In the genomic region with DNA sequence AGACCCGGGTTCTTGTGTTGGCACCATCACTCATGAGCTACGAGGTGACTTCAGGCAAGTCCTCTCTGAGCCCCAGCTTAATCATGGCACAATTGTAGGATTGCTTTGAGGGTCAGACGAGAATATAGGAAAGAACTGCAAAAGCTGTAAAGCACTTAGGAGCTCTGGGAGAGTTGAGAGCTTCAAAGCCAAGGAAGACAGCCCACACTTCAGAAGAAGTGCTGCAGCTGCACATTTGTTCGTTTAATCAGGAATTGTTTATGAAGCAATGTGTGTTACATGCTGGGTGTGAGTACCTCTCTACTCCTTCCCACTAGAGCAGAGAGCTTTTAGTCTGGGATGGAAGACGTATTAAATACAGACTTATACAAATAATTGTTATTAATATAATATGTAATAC, we compare ENCODE assay signal across 13 cellular contexts.
"Had no signal": no experiment of that assay in that cellular context is flagged by ENCODE, and none has a peak within 500 bp of the region (broad histone marks: within the 10 kb centered on the region; RNA-seq: fewer than 3 reads in every experiment).

No MANE protein-coding gene starts in this region.

- ATAC-seq: activated CD4-positive, CD25-positive, alpha-beta regulatory T cell treated with anti-CD3 and anti-CD28 coated beads, Interleukin-2, amount 50 U/mL, for 24 hours; activated CD8-positive, alpha-beta memory T cell treated with anti-CD3 and anti-CD28 coated beads, Interleukin-2, amount 10 ng/mL, durations not matched to agents 7 days and 5 days; esophagus mucosa; left colon; mucosa of descending colon had no signal

- H3K27ac Mint-ChIP-seq: activated CD8-positive, alpha-beta memory T cell treated with anti-CD3 and anti-CD28 coated beads, Interleukin-2, amount 10 ng/mL, durations not matched to agents 7 days and 5 days; activated naive CD8-positive, alpha-beta T cell treated with anti-CD3 and anti-CD28 coated beads for 36 hours; immature natural killer cell; stimulated activated naive CD8-positive, alpha-beta T cell treated with anti-CD3 and anti-CD28 coated beads, Interleukin-15, Interleukin-2, amounts not matched to agents 100 ng/mL and 50 ng/mL, for 24 hours had no signal

- H3K9me3 ChIP-seq: mucosa of descending colon, testis had no signal

- DNase-seq: activated CD4-positive, alpha-beta T cell treated with anti-CD3 and anti-CD28 coated beads, Interleukin-2, amount 50 U/mL, for 48 hours; activated CD8-positive, alpha-beta memory T cell treated with anti-CD3 and anti-CD28 coated beads, Interleukin-2, amount 10 ng/mL, durations not matched to agents 7 days and 5 days; activated naive CD8-positive, alpha-beta T cell treated with anti-CD3 and anti-CD28 coated beads for 36 hours; immature natural killer cell; left colon; mammary epithelial cell; mucosa of descending colon; SK-N-SH; stimulated activated CD4-positive, alpha-beta T cell treated with anti-CD3 and anti-CD28 coated beads, Interleukin-2, amount 100 ng/mL, for 48 hours; testis had no signal

- H3K4me2 ChIP-seq: SK-N-SH had no signal

- H3K9ac ChIP-seq: SK-N-SH had no signal

- H3K4me3 ChIP-seq: mucosa of descending colon, testis had no signal

- H3K9me3 Mint-ChIP-seq: immature natural killer cell had no signal

- H3K27me3 Mint-ChIP-seq: activated CD8-positive, alpha-beta memory T cell treated with anti-CD3 and anti-CD28 coated beads, Interleukin-2, amount 10 ng/mL, durations not matched to agents 7 days and 5 days; activated naive CD8-positive, alpha-beta T cell treated with anti-CD3 and anti-CD28 coated beads for 36 hours; stimulated activated naive CD8-positive, alpha-beta T cell treated with anti-CD3 and anti-CD28 coated beads, Interleukin-15, Interleukin-2, amounts not matched to agents 100 ng/mL and 50 ng/mL, for 24 hours had no signal

- H3K4me3 Mint-ChIP-seq: activated CD8-positive, alpha-beta memory T cell treated with anti-CD3 and anti-CD28 coated beads, Interleukin-2, amount 10 ng/mL, durations not matched to agents 7 days and 5 days; activated naive CD8-positive, alpha-beta T cell treated with anti-CD3 and anti-CD28 coated beads for 36 hours; immature natural killer cell; stimulated activated naive CD8-positive, alpha-beta T cell treated with anti-CD3 and anti-CD28 coated beads, Interleukin-15, Interleukin-2, amounts not matched to agents 100 ng/mL and 50 ng/mL, for 24 hours had no signal

- H3K27me3 ChIP-seq: testis had no signal
